Comparison of ENCODE assay signal across 20 cellular contexts in genomic region chr12:44640831-44641230, GRCh38.
DNase-seq lines count a peak whose midpoint lies in the region; ATAC-seq and TF ChIP-seq lines count a peak whose summit lies in the region.
"Had no signal": no experiment of that assay in that cellular context is flagged by ENCODE, and none has a peak within 500 bp of the region (broad histone marks: within the 10 kb centered on the region; RNA-seq: fewer than 3 reads in every experiment).

No MANE protein-coding gene starts in this region.

- no peaks in the 10 kb centered on the region for H4K20me1 ChIP-seq in neural cell (ENCODE audit: insufficient read depth)
- H4K20me1 ChIP-seq: BLaER1 treated with 17β-estradiol and CSF1 and Interleukin-3, amounts not matched to agents 10 nM and 100 nM had no signal

- TF ChIP-seq EP300 in neural cell (conservative IDR thresholded peaks at IDR 0.05; ENCODE audit: poor library complexity, severe bottlenecking) = no peak

- H3K27me3 ChIP-seq in neural cell (ENCODE audit: insufficient read depth, low read depth, low read length) = no peaks in the 10 kb centered on the region
- H3K27me3 ChIP-seq: BE2C; BLaER1 treated with 17β-estradiol and CSF1 and Interleukin-3, amounts not matched to agents 10 nM and 100 nM had no signal

- no peak for TF ChIP-seq RAD21 in neural cell (conservative IDR thresholded peaks at IDR 0.05)

- in situ Hi-C loops in G401 (cut with HindIII; ENCODE audit: low sequenced_read_pairs) = no loop called here

- H3K27ac Mint-ChIP-seq in activated naive CD4-positive, alpha-beta T cell treated with anti-CD3 and anti-CD28 coated beads, Interleukin-2, amount 50 U/mL, for 24 hours = peak overlapping the region; percentile 5
- no peak overlapping the region for H3K27ac Mint-ChIP-seq in activated naive CD4-positive, alpha-beta T cell treated with anti-CD3 and anti-CD28 coated beads, Interleukin-2, amount 10 ng/mL, durations not matched to agents 7 days and 5 days
- peak overlapping the region; percentile 91 for H3K27ac Mint-ChIP-seq in glutamatergic neuron (ENCODE audit: unreplicated experiment)
- H3K27ac Mint-ChIP-seq: CD14-positive monocyte; CD4-positive, alpha-beta memory T cell; HFFc6 had no signal

- peak overlapping the region; percentile 17 for H3K4me3 ChIP-seq in neural cell (ENCODE audit: low read length)
- H3K4me3 ChIP-seq: BLaER1 treated with 17β-estradiol and CSF1 and Interleukin-3, amounts not matched to agents 10 nM and 100 nM; HAP-1 had no signal

- no peak for DNase-seq in activated naive CD4-positive, alpha-beta T cell treated with anti-CD3 and anti-CD28 coated beads, Interleukin-2, amount 10 ng/mL, durations not matched to agents 7 days and 5 days
- DNase-seq in G401 (ENCODE audit: low spot score) = peak; percentile 64
- no peak for DNase-seq in glutamatergic neuron
- no peak for DNase-seq in AG08396 (ENCODE audit: low spot score)
- DNase-seq: BE2C; Calu3; CD4-positive, alpha-beta memory T cell; COR-L47; DMS79; EL; GF-D8; GOT3; HFFc6 had no signal

- H3K9me3 Mint-ChIP-seq in activated naive CD4-positive, alpha-beta T cell treated with anti-CD3 and anti-CD28 coated beads, Interleukin-2, amount 50 U/mL, for 24 hours = peaks cover 5% of the 10 kb centered on the region
- no peaks in the 10 kb centered on the region for H3K9me3 Mint-ChIP-seq in activated naive CD4-positive, alpha-beta T cell treated with anti-CD3 and anti-CD28 coated beads, Interleukin-2, amount 10 ng/mL, durations not matched to agents 7 days and 5 days
- H3K9me3 Mint-ChIP-seq in glutamatergic neuron (ENCODE audit: unreplicated experiment) = peaks cover 10% of the 10 kb centered on the region

- H3K4me1 Mint-ChIP-seq in activated naive CD4-positive, alpha-beta T cell treated with anti-CD3 and anti-CD28 coated beads, Interleukin-2, amount 50 U/mL, for 24 hours = peaks cover 7% of the 10 kb centered on the region
- no peaks in the 10 kb centered on the region for H3K4me1 Mint-ChIP-seq in activated naive CD4-positive, alpha-beta T cell treated with anti-CD3 and anti-CD28 coated beads, Interleukin-2, amount 10 ng/mL, durations not matched to agents 7 days and 5 days
- H3K4me1 Mint-ChIP-seq in glutamatergic neuron (ENCODE audit: low read depth, unreplicated experiment) = peaks cover 17% of the 10 kb centered on the region
- H3K4me1 Mint-ChIP-seq: CD14-positive monocyte; CD4-positive, alpha-beta memory T cell had no signal

- TF ChIP-seq CTCF in glutamatergic neuron (IDR thresholded peaks at IDR 0.05; ENCODE audit: partially characterized antibody, unreplicated experiment) (no peak), neural cell (IDR thresholded peaks at IDR 0.05; ENCODE audit: poor library complexity, severe bottlenecking) (no peak)

- H3K4me3 Mint-ChIP-seq in activated naive CD4-positive, alpha-beta T cell treated with anti-CD3 and anti-CD28 coated beads, Interleukin-2, amount 50 U/mL, for 24 hours = no peak overlapping the region
- H3K4me3 Mint-ChIP-seq in activated naive CD4-positive, alpha-beta T cell treated with anti-CD3 and anti-CD28 coated beads, Interleukin-2, amount 10 ng/mL, durations not matched to agents 7 days and 5 days = no peak overlapping the region
- H3K4me3 Mint-ChIP-seq in glutamatergic neuron (ENCODE audit: unreplicated experiment) = peak overlapping the region; percentile 7
- H3K4me3 Mint-ChIP-seq: CD14-positive monocyte; CD4-positive, alpha-beta memory T cell; HFFc6 had no signal

- no peak overlapping the region for H3K9ac ChIP-seq in neural cell (ENCODE audit: low read length)
- H3K9ac ChIP-seq: BLaER1 treated with 17β-estradiol and CSF1 and Interleukin-3, amounts not matched to agents 10 nM and 100 nM had no signal

- peaks cover 32% of the 10 kb centered on the region for H3K36me3 Mint-ChIP-seq in activated naive CD4-positive, alpha-beta T cell treated with anti-CD3 and anti-CD28 coated beads, Interleukin-2, amount 50 U/mL, for 24 hours
- H3K36me3 Mint-ChIP-seq in activated naive CD4-positive, alpha-beta T cell treated with anti-CD3 and anti-CD28 coated beads, Interleukin-2, amount 10 ng/mL, durations not matched to agents 7 days and 5 days = peaks cover 6% of the 10 kb centered on the region
- no peaks in the 10 kb centered on the region for H3K36me3 Mint-ChIP-seq in glutamatergic neuron (ENCODE audit: unreplicated experiment)
- H3K36me3 Mint-ChIP-seq: CD14-positive monocyte had no signal

- no peak overlapping the region for H2AFZ ChIP-seq in neural cell (ENCODE audit: low read depth, low read length)

- H3K4me2 ChIP-seq in neural cell (ENCODE audit: low read length) = peak overlapping the region; percentile 5
- H3K4me2 ChIP-seq: BLaER1 treated with 17β-estradiol and CSF1 and Interleukin-3, amounts not matched to agents 10 nM and 100 nM had no signal

- H3K9me2 ChIP-seq in neural cell (ENCODE audit: insufficient read depth, low read length) = no peaks in the 10 kb centered on the region

- no peak for ATAC-seq in HG03342 (IDR thresholded peaks at IDR 0.05; ENCODE audit: unreplicated experiment)
- ATAC-seq in activated CD4-positive, CD25-positive, alpha-beta regulatory T cell treated with anti-CD3 and anti-CD28 coated beads, Interleukin-2, amount 50 U/mL, for 24 hours = no peak

- H3K79me2 ChIP-seq in neural cell (replicated peaks; ENCODE audit: insufficient read depth, low read length) = no peaks in the 10 kb centered on the region

- H3F3A ChIP-seq in neural cell (ENCODE audit: insufficient read depth, low read length, poor library complexity, severe bottlenecking) = no peaks in the 10 kb centered on the region

- H3K27me3 Mint-ChIP-seq in activated naive CD4-positive, alpha-beta T cell treated with anti-CD3 and anti-CD28 coated beads, Interleukin-2, amount 50 U/mL, for 24 hours = no peaks in the 10 kb centered on the region
- H3K27me3 Mint-ChIP-seq in activated naive CD4-positive, alpha-beta T cell treated with anti-CD3 and anti-CD28 coated beads, Interleukin-2, amount 10 ng/mL, durations not matched to agents 7 days and 5 days = no peaks in the 10 kb centered on the region
- no peaks in the 10 kb centered on the region for H3K27me3 Mint-ChIP-seq in glutamatergic neuron (ENCODE audit: unreplicated experiment)

- H3K36me3 ChIP-seq in neural cell (ENCODE audit: insufficient read depth, low read length) = no peaks in the 10 kb centered on the region
- H3K36me3 ChIP-seq: BE2C; BLaER1 treated with 17β-estradiol and CSF1 and Interleukin-3, amounts not matched to agents 10 nM and 100 nM; HAP-1 had no signal

- no peaks in the 10 kb centered on the region for H3K9me3 ChIP-seq in neural cell (ENCODE audit: low read length)
- H3K9me3 ChIP-seq: BE2C; BLaER1 treated with 17β-estradiol and CSF1 and Interleukin-3, amounts not matched to agents 10 nM and 100 nM; HAP-1 had no signal

- CTCF ChIA-PET in activated naive CD4-positive, alpha-beta T cell treated with anti-CD3 and anti-CD28 coated beads, Interleukin-2, amount 10 ng/mL, durations not matched to agents 7 days and 5 days (lab: Charles Lee) = no interaction called here

- H3K27ac ChIP-seq in neural cell (ENCODE audit: low read length) = peak overlapping the region; percentile 20
- H3K27ac ChIP-seq: BLaER1 treated with 17β-estradiol and CSF1 and Interleukin-3, amounts not matched to agents 10 nM and 100 nM had no signal

TF ChIP-seq in neural cell, 6 proteins besides CTCF, POLR2A, EP300 and RAD21:
- no peak for TF ChIP-seq EZH2 (IDR thresholded peaks at IDR 0.05; ENCODE audit: borderline replicate concordance, insufficient read depth, low read length, poor library complexity, severe bottlenecking)
- TF ChIP-seq REST (IDR thresholded peaks at IDR 0.05; ENCODE audit: borderline replicate concordance) = no peak
- no peak for TF ChIP-seq SMC3 (conservative IDR thresholded peaks at IDR 0.05; ENCODE audit: poor library complexity)
- TF ChIP-seq POLR2AphosphoS5 (IDR thresholded peaks at IDR 0.05) = no peak
- TF ChIP-seq TAF1 (IDR thresholded peaks at IDR 0.05; ENCODE audit: low read depth) = no peak
- no peak for TF ChIP-seq MXI1 (conservative IDR thresholded peaks at IDR 0.05; ENCODE audit: poor library complexity, severe bottlenecking)
